8 cellular contexts compared by ENCODE assay signal in the genomic region with DNA sequence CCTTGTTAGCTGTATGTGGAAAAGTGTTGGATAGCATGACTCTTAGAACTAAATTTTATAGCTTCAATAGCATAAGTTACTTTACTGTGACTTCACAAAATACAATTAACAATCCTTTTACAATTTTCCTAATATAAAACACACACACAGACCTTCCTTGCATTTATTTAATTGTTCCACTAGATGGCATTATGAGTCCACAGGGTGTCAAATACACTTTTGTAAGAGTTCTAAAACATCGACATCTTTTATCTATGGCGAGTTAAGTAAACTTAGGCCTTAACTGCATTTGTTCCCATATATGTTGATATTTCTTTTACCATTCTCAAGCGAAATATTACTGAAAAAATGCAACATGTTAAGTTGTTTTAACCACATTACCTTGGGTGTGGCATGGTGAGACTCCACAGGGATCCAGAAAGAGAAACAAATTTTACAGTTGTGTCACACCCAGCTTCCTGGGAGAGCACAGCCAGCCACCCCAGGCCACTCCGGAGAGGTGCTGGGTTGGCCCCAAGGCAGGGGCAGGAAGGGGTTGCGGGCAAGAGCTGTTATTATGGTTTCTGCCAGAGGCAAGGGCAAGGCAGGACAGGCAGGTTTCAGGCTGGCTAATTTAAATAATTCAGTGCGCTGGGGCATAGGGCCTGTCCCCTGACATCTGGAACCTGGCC.
DNase-seq lines count a peak whose midpoint lies in the region; TF ChIP-seq lines count a peak whose summit lies in the region.

No MANE protein-coding gene starts in this region.

- CTCF ChIA-PET in activated CD4-positive, alpha-beta memory T cell treated with anti-CD3 and anti-CD28 coated beads for 36 hours (lab: Charles Lee): no interaction called here

- no peaks in the 10 kb centered on the region for H3K4me1 Mint-ChIP-seq in activated CD4-positive, alpha-beta memory T cell treated with anti-CD3 and anti-CD28 coated beads for 36 hours (ENCODE audit: low read depth)

- no peaks in the 10 kb centered on the region for H3K36me3 Mint-ChIP-seq in activated CD4-positive, alpha-beta memory T cell treated with anti-CD3 and anti-CD28 coated beads for 36 hours

- no peak overlapping the region for H3K27ac ChIP-seq in HL-60 (replicated peaks)

- H3K27me3 ChIP-seq in HL-60 (ENCODE audit: insufficient read depth, poor library complexity, severe bottlenecking): no peaks in the 10 kb centered on the region

- H3K4me3 ChIP-seq in HL-60 (replicated peaks; ENCODE audit: insufficient read depth, low read length): no peak overlapping the region

- DNase-seq in ELF-1 (ENCODE audit: low read depth, low spot score) (peak; percentile 52), HL-60 (ENCODE audit: low read depth in 1 of 2, low spot score in 1 of 2) (no peak), SK-N-DZ (ENCODE audit: low spot score) (peak; percentile 18), hepatic stellate cell (ENCODE audit: low spot score) (peak; percentile 4), CD1c-positive myeloid dendritic cell (ENCODE audit: extremely low spot score) (no peak), nucleus accumbens (lab: John Stamatoyannopoulos, UW) (no peak), DMS79 treated with DMSO at 0.1 percent for 48 hours (lab: John Stamatoyannopoulos, UW) (no peak)
- DNase-seq in activated CD4-positive, alpha-beta memory T cell treated with anti-CD3 and anti-CD28 coated beads for 36 hours: no peak

- H3K27me3 Mint-ChIP-seq in activated CD4-positive, alpha-beta memory T cell treated with anti-CD3 and anti-CD28 coated beads for 36 hours: no peaks in the 10 kb centered on the region

- intact Hi-C loops in activated CD4-positive, alpha-beta memory T cell treated with anti-CD3 and anti-CD28 coated beads for 36 hours (cut with micrococcal nuclease): no loop called here

- POLR2A ChIA-PET in activated CD4-positive, alpha-beta memory T cell treated with anti-CD3 and anti-CD28 coated beads for 36 hours (lab: Charles Lee): no interaction called here

- TF ChIP-seq CTCF in HL-60 (IDR thresholded peaks at IDR 0.05; ENCODE audit: insufficient read depth, low read length): peak; percentile 45

- H3K27ac Mint-ChIP-seq in activated CD4-positive, alpha-beta memory T cell treated with anti-CD3 and anti-CD28 coated beads for 36 hours: no peak overlapping the region

- H3K4me3 Mint-ChIP-seq in activated CD4-positive, alpha-beta memory T cell treated with anti-CD3 and anti-CD28 coated beads for 36 hours: no peak overlapping the region

- H3K9me3 Mint-ChIP-seq in activated CD4-positive, alpha-beta memory T cell treated with anti-CD3 and anti-CD28 coated beads for 36 hours: peaks cover 4% of the 10 kb centered on the region

Comparison
In these comparisons a context has a peak if more than half of its experiments do, and no peak if none do; other contexts are left out.
1. DNase-seq: peak in ELF-1 (single experiment), SK-N-DZ (single experiment) and hepatic stellate cell (single experiment); none in HL-60 (0 of 2), CD1c-positive myeloid dendritic cell (single experiment), activated CD4-positive, alpha-beta memory T cell treated with anti-CD3 and anti-CD28 coated beads for 36 hours (single experiment), nucleus accumbens (0 of 56) and DMS79 treated with DMSO at 0.1 percent for 48 hours (single experiment).